Comparison of ENCODE assay signal across 1 cellular context in the genomic region with DNA sequence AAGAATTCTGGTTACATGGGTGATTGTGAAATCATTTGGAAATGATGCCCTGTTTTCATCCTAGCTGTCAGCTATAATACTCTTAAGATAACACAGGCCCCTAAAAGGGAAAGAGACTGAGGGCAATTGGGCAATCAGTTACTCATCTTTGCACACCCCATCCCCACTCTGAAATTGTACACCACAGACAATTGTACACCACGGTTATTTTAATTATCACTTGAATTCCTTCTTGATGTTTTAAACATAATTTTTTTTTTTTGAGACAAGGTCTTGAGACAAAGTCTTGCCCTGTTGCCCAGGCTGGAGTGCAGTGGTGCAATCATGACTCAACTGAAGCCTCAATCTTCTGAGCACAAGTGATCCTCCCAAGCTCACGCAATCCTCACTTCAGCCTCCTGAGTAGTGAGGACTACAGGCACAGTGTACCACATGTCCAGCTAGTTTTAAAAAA.
TF ChIP-seq lines count a peak whose summit lies in the region.

No MANE protein-coding gene starts in this region.

TF ChIP-seq in IMR-90, 13 proteins besides CTCF, POLR2A, EP300 and RAD21 (continued from another document):
- TF ChIP-seq NFE2L2 (IDR thresholded peaks at IDR 0.05; ENCODE audit: low read depth, low read length) (no peak), CEBPB (IDR thresholded peaks at IDR 0.05; ENCODE audit: low read depth, low read length) (peak; percentile 76)
